Comparison of ENCODE assay signal across 28 cellular contexts in genomic region chr1:229685149-229685548, GRCh38.
"Had no signal": no experiment of that assay in that cellular context is flagged by ENCODE, and none has a peak within 500 bp of the region (broad histone marks: within the 10 kb centered on the region; RNA-seq: fewer than 3 reads in every experiment).

No MANE protein-coding gene starts in this region.

- H3K9me3 ChIP-seq: colonic mucosa, gastrocnemius medialis had no signal

- H3K4me1 Mint-ChIP-seq: endodermal cell had no signal

- DNase-seq: colonic mucosa; cortex of kidney; dermis blood vessel endothelial cell; dorsolateral prefrontal cortex; effector CD4-positive, alpha-beta T cell; effector CD8-positive, alpha-beta T cell; effector memory CD4-positive, alpha-beta T cell; effector memory CD8-positive, alpha-beta T cell; endodermal cell; erythroblast; esophagus squamous epithelium; foreskin fibroblast; foreskin keratinocyte; foreskin melanocyte; gastrocnemius medialis; glutamatergic neuron; head of caudate nucleus; heart left ventricle; heart right ventricle had no signal

- H3K4me1 ChIP-seq: colonic mucosa, esophagus muscularis mucosa, esophagus squamous epithelium, foreskin keratinocyte, gastrocnemius medialis, gastroesophageal sphincter, heart left ventricle had no signal

- H3K27ac Mint-ChIP-seq: dendritic cell treated with granulocyte-macrophage colony-stimulating factor and Interleukin-4, amounts not matched to agents 40 ng/mL and 50 ng/mL, for 4 days; effector memory CD8-positive, alpha-beta T cell; endodermal cell had no signal

- H3K4me3 Mint-ChIP-seq: dendritic cell treated with granulocyte-macrophage colony-stimulating factor and Interleukin-4, amounts not matched to agents 40 ng/mL and 50 ng/mL, for 4 days; effector memory CD8-positive, alpha-beta T cell; endodermal cell had no signal

- FAIRE-seq: endometrium, endothelial cell of umbilical vein, frontal cortex had no signal

- H2AFZ ChIP-seq: hepatocyte had no signal

- H3K27ac ChIP-seq: colonic mucosa, coronary artery, dorsolateral prefrontal cortex, epithelial cell of prostate, esophagus muscularis mucosa, esophagus squamous epithelium, foreskin keratinocyte, gastrocnemius medialis, gastroesophageal sphincter, heart left ventricle, heart right ventricle, hepatocyte had no signal

- H3K36me3 ChIP-seq: colonic mucosa, esophagus muscularis mucosa, esophagus squamous epithelium, gastrocnemius medialis, gastroesophageal sphincter, heart left ventricle, heart right ventricle had no signal

- H3K4me2 ChIP-seq: hepatocyte had no signal

- H3K27me3 ChIP-seq: colonic mucosa, dorsolateral prefrontal cortex, esophagus muscularis mucosa, esophagus squamous epithelium, foreskin keratinocyte, gastrocnemius medialis, gastroesophageal sphincter, heart left ventricle, hepatocyte had no signal

- H3K79me2 ChIP-seq: hepatocyte had no signal

- H3K4me3 ChIP-seq: colonic mucosa, coronary artery, dorsolateral prefrontal cortex, esophagus muscularis mucosa, esophagus squamous epithelium, gastrocnemius medialis, gastroesophageal sphincter, heart left ventricle, heart right ventricle, hepatocyte had no signal
